1 cellular context compared by ENCODE assay signal in genomic region chr16:15444264-15444663, GRCh38.
TF ChIP-seq lines count a peak whose summit lies in the region.

No MANE protein-coding gene starts in this region.

TF ChIP-seq in HepG2, 621 proteins besides CTCF, POLR2A, EP300 and RAD21 (continued from another document):
- TF ChIP-seq ATF4 (CRISPR knock-in tag; IDR thresholded peaks at IDR 0.05), result no peak
- TF ChIP-seq HNRNPL (IDR thresholded peaks at IDR 0.05; ENCODE audit: low read depth, low read length), result no peak
- TF ChIP-seq ZBTB20 (CRISPR knock-in tag; IDR thresholded peaks at IDR 0.05; ENCODE audit: borderline replicate concordance, low read depth), result no peak
- 0 out of 2 replicates have a peak, but pooled peaks have one; percentile 3 for TF ChIP-seq ARID3A (IDR thresholded peaks at IDR 0.05; ENCODE audit: low read depth, low read length)
- TF ChIP-seq CCAR2 (optimal IDR thresholded peaks at IDR 0.05; ENCODE audit: low read depth, low read length), result no peak
- TF ChIP-seq, protein P1, sequence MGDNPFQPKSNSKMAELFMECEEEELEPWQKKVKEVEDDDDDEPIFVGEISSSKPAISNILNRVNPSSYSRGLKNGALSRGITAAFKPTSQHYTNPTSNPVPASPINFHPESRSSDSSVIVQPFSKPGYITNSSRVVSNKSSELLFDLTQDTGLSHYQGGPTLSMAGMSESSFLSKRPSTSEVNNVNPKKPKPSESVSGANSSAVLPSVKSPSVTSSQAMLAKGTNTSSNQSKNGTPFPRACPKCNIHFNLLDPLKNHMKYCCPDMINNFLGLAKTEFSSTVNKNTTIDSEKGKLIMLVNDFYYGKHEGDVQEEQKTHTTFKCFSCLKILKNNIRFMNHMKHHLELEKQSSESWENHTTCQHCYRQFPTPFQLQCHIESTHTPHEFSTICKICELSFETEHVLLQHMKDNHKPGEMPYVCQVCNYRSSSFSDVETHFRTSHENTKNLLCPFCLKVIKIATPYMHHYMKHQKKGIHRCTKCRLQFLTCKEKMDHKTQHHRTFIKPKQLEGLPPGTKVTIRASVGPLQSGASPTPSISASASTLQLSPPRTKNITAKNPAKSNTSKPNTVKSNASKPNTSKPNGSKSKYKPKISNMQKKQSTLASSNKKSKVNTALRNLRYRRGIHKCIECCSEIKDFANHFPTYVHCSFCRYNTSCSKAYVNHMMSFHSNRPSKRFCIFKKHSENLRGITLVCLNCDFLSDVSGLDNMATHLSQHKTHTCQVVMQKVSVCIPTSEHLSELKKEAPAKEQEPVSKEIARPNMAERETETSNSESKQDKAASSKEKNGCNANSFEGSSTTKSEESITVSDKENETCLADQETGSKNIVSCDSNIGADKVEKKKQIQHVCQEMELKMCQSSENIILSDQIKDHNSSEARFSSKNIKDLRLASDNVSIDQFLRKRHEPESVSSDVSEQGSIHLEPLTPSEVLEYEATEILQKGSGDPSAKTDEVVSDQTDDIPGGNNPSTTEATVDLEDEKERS (CRISPR knock-in tag; IDR thresholded peaks at IDR 0.05), result no peak
- TF ChIP-seq AFF4 (CRISPR knock-in tag; IDR thresholded peaks at IDR 0.05), result no peak
- TF ChIP-seq NR1H2 (CRISPR knock-in tag; IDR thresholded peaks at IDR 0.05; ENCODE audit: borderline replicate concordance, low read depth), result no peak
- no peak for TF ChIP-seq THAP7 (CRISPR knock-in tag; IDR thresholded peaks at IDR 0.05)
- TF ChIP-seq ZNF432 (CRISPR knock-in tag; IDR thresholded peaks at IDR 0.05; ENCODE audit: borderline replicate concordance), result no peak
- no peak for TF ChIP-seq ZEB1 (IDR thresholded peaks at IDR 0.05; ENCODE audit: insufficient replicate concordance, low read depth)
- TF ChIP-seq ZNF263 (CRISPR knock-in tag; IDR thresholded peaks at IDR 0.05), result no peak
- TF ChIP-seq CENPX (CRISPR knock-in tag; IDR thresholded peaks at IDR 0.05), result no peak
- TF ChIP-seq AKAP8 (CRISPR knock-in tag; IDR thresholded peaks at IDR 0.05), result no peak
- no peak for TF ChIP-seq PAF1 (CRISPR knock-in tag; IDR thresholded peaks at IDR 0.05)
- TF ChIP-seq SALL2 (CRISPR knock-in tag; IDR thresholded peaks at IDR 0.05), result no peak
- no peak for TF ChIP-seq DMAP1 (CRISPR knock-in tag; IDR thresholded peaks at IDR 0.05)
- TF ChIP-seq ZNF562 (CRISPR knock-in tag; IDR thresholded peaks at IDR 0.05; ENCODE audit: borderline replicate concordance), result no peak
- TF ChIP-seq THYN1 (CRISPR knock-in tag; IDR thresholded peaks at IDR 0.05; ENCODE audit: borderline replicate concordance, low read depth), result no peak
- TF ChIP-seq ZNF292 (CRISPR knock-in tag; IDR thresholded peaks at IDR 0.05; ENCODE audit: borderline replicate concordance, low read depth), result no peak
- TF ChIP-seq ZNF570 (CRISPR knock-in tag; IDR thresholded peaks at IDR 0.05; ENCODE audit: borderline replicate concordance), result no peak
- no peak for TF ChIP-seq ZSCAN21 (CRISPR knock-in tag; IDR thresholded peaks at IDR 0.05; ENCODE audit: borderline replicate concordance)
- no peak for TF ChIP-seq MYPOP (CRISPR knock-in tag; IDR thresholded peaks at IDR 0.05)
- TF ChIP-seq ZNF607 (CRISPR knock-in tag; IDR thresholded peaks at IDR 0.05; ENCODE audit: borderline replicate concordance), result no peak
- no peak for TF ChIP-seq ZNF83 (CRISPR knock-in tag; IDR thresholded peaks at IDR 0.05; ENCODE audit: borderline replicate concordance)
- no peak for TF ChIP-seq ZNF691 (CRISPR knock-in tag; IDR thresholded peaks at IDR 0.05; ENCODE audit: borderline replicate concordance, low read depth)
- no peak for TF ChIP-seq REXO4 (CRISPR knock-in tag; IDR thresholded peaks at IDR 0.05; ENCODE audit: borderline replicate concordance)
- TF ChIP-seq ZNF414 (CRISPR knock-in tag; IDR thresholded peaks at IDR 0.05), result no peak
- TF ChIP-seq SSRP1 (CRISPR knock-in tag; IDR thresholded peaks at IDR 0.05), result no peak
- TF ChIP-seq ZNF24 (IDR thresholded peaks at IDR 0.05), result peak; percentile 88
- TF ChIP-seq KDM1A (CRISPR knock-in tag; IDR thresholded peaks at IDR 0.05), result peak; percentile 83; the same call in 1 of the 2 replicates
- no peak for TF ChIP-seq ZNF496 (CRISPR knock-in tag; IDR thresholded peaks at IDR 0.05; ENCODE audit: insufficient replicate concordance)
- TF ChIP-seq ARNT (IDR thresholded peaks at IDR 0.05), result no peak
- TF ChIP-seq SKI (IDR thresholded peaks at IDR 0.05; ENCODE audit: partially characterized antibody), result no peak
- TF ChIP-seq PRDM15 (CRISPR knock-in tag; IDR thresholded peaks at IDR 0.05), result no peak
- TF ChIP-seq GTF3A (CRISPR knock-in tag; conservative IDR thresholded peaks at IDR 0.05), result no peak
- TF ChIP-seq BRCA1 (CRISPR knock-in tag; IDR thresholded peaks at IDR 0.05), result no peak
TF ChIP-seq in HepG2: peak in this region for 9.
